In the genomic region with DNA sequence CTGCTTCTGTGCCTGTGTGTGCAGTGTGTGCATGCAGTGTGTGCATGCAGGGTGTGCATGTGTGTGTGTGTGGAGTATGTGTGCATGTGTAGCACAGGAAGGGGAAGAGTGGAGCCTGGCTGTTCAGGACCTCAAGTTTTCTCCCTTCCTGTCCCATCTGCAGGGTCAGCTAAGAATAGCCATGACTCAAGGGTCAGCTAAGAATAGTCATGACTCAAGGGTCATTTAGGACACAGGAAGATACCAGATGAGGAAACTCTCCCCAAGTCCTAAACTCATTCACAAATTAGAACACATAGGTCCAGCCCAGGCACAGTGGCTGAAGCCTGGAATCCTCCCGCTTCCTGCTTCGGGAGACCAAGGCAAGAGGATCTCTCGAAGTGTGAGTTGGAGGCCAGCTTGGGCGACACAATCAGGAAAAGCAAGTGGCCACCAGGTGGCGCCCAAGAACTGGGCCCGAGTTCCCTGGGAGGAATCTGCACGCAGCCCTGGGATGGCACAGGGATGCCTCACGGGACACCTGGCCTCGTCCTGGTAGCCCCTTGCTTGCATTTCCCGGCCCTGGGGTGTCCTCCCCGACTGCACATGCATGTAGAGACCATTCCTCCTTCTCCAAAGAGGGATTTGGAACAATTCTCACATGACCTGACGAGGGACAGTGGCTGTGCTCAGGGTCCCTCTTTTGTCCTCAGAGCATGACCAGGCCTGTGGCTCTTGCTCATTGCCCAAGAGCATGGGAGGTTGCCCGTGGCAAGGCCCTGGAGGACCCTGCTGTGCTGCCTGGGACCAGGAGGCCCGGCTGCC, we compare ENCODE assay signal across 8 cellular contexts.
DNase-seq lines count a peak whose midpoint lies in the region; ATAC-seq and TF ChIP-seq lines count a peak whose summit lies in the region.

No MANE protein-coding gene starts in this region.

- peaks cover 8% of the 10 kb centered on the region for H3K27me3 ChIP-seq in adipocyte (replicated peaks; ENCODE audit: control insufficient read depth, insufficient read depth, low read length)

- H3K9ac ChIP-seq in adipocyte (ENCODE audit: low read length) = no peak overlapping the region

- H3K9me3 ChIP-seq in adipocyte (ENCODE audit: control insufficient read depth, low read length) = no peaks in the 10 kb centered on the region

- no peak overlapping the region for H3K27ac ChIP-seq in C4-2B

- H3K36me3 ChIP-seq in adipocyte (ENCODE audit: control insufficient read depth, insufficient read depth, low read length, severe bottlenecking) = no peaks in the 10 kb centered on the region

- no peak overlapping the region for H3K4me3 ChIP-seq in adipocyte (ENCODE audit: low read length)

- peak; percentile 97 for TF ChIP-seq CTCF in C4-2B (conservative IDR thresholded peaks at IDR 0.05)

- peak; percentile 65 to 66 for DNase-seq in Kasumi-1 (lab: John Stamatoyannopoulos, UW)
- peak; percentile 59 for DNase-seq in SW480 (ENCODE audit: low spot score)
- DNase-seq in adipocyte (ENCODE audit: low read depth) = peak; percentile 70
- peak; percentile 84 for DNase-seq in iPS-NIHi7 (ENCODE audit: extremely low spot score)
- DNase-seq in stimulated activated CD4-positive, alpha-beta T cell treated with anti-CD3 and anti-CD28 coated beads, Interleukin-1b, Interleukin-23, amount 100 ng/mL, for 48 hours = peak; percentile 67

- H3K4me1 ChIP-seq in adipocyte (ENCODE audit: control insufficient read depth, insufficient read depth, low read length) = peaks cover 7% of the 10 kb centered on the region

- peak; percentile 52 for ATAC-seq in GM19035 (IDR thresholded peaks at IDR 0.05; ENCODE audit: unreplicated experiment)
- ATAC-seq in GM18502 (IDR thresholded peaks at IDR 0.05; ENCODE audit: poor library complexity, unreplicated experiment) = no peak
